In genomic region chr16:27199235-27199586, GRCh38 we compare ENCODE assay signal across 15 cellular contexts. TPM values are rescaled to one million over a fixed set of nuclear protein-coding genes. Genes with fewer than 3 reads are reported as not detected.
DNase-seq lines count a peak whose midpoint lies in the region; ATAC-seq lines count a peak whose summit lies in the region.
"Had no signal": no experiment of that assay in that cellular context is flagged by ENCODE, and none has a peak within 500 bp of the region (broad histone marks: within the 10 kb centered on the region; RNA-seq: fewer than 3 reads in every experiment).

No MANE protein-coding gene starts in this region.

- H3K4me1 Mint-ChIP-seq in activated T-cell treated with anti-CD3 and anti-CD28 coated beads, Interleukin-2, amount 50 U/mL, for 24 hours (ENCODE audit: low read depth) = peaks cover 90% of the 10 kb centered on the region
- H3K4me1 Mint-ChIP-seq in activated T-cell treated with anti-CD3 and anti-CD28 coated beads, Interleukin-2, amount 50 U/mL, for 72 hours (ENCODE audit: low read depth) = peaks cover 74% of the 10 kb centered on the region
- peaks cover 53% of the 10 kb centered on the region for H3K4me1 Mint-ChIP-seq in activated naive CD8-positive, alpha-beta T cell treated with anti-CD3 and anti-CD28 coated beads, Interleukin-2, amount 10 ng/mL, durations not matched to agents 7 days and 5 days
- peaks cover 76% of the 10 kb centered on the region for H3K4me1 Mint-ChIP-seq in stimulated activated effector memory CD8-positive, alpha-beta T cell treated with anti-CD3 and anti-CD28 coated beads, Interleukin-12 subunit alpha, Interleukin-12 subunit beta, amount 100 ng/mL, for 72 hours

- H3K36me3 Mint-ChIP-seq in activated T-cell treated with anti-CD3 and anti-CD28 coated beads, Interleukin-2, amount 50 U/mL, for 24 hours (ENCODE audit: low read depth) = peaks cover 9% of the 10 kb centered on the region
- peaks cover 7 to 9% of the 10 kb centered on the region in 2 donors for H3K36me3 Mint-ChIP-seq in activated T-cell treated with anti-CD3 and anti-CD28 coated beads, Interleukin-2, amount 50 U/mL, for 72 hours (ENCODE audit: insufficient read depth in 2 of 2)
- H3K36me3 Mint-ChIP-seq in activated naive CD8-positive, alpha-beta T cell treated with anti-CD3 and anti-CD28 coated beads, Interleukin-2, amount 10 ng/mL, durations not matched to agents 7 days and 5 days = peaks cover 13% of the 10 kb centered on the region
- peaks cover 13% of the 10 kb centered on the region for H3K36me3 Mint-ChIP-seq in stimulated activated effector memory CD8-positive, alpha-beta T cell treated with anti-CD3 and anti-CD28 coated beads, Interleukin-12 subunit alpha, Interleukin-12 subunit beta, amount 100 ng/mL, for 72 hours

- no peak for ATAC-seq in activated T-cell treated with anti-CD3 and anti-CD28 coated beads, Interleukin-2, amount 50 U/mL, for 72 hours (replicated peaks in 1 of 2)
- ATAC-seq in activated naive CD8-positive, alpha-beta T cell treated with anti-CD3 and anti-CD28 coated beads, Interleukin-2, amount 10 ng/mL, durations not matched to agents 7 days and 5 days (ENCODE audit: low read depth) = no peak
- no peak for ATAC-seq in stimulated activated effector memory CD8-positive, alpha-beta T cell treated with anti-CD3 and anti-CD28 coated beads, Interleukin-12 subunit alpha, Interleukin-12 subunit beta, amount 100 ng/mL, for 72 hours
- no peak for ATAC-seq in HG02678 (IDR thresholded peaks at IDR 0.05; ENCODE audit: unreplicated experiment)

- H3K4me3 Mint-ChIP-seq in activated T-cell treated with anti-CD3 and anti-CD28 coated beads, Interleukin-2, amount 50 U/mL, for 24 hours = no peak overlapping the region
- H3K4me3 Mint-ChIP-seq in activated T-cell treated with anti-CD3 and anti-CD28 coated beads, Interleukin-2, amount 50 U/mL, for 72 hours = no peak overlapping the region
- H3K4me3 Mint-ChIP-seq in activated naive CD8-positive, alpha-beta T cell treated with anti-CD3 and anti-CD28 coated beads, Interleukin-2, amount 10 ng/mL, durations not matched to agents 7 days and 5 days = peak overlapping the region; percentile 6
- H3K4me3 Mint-ChIP-seq in stimulated activated effector memory CD8-positive, alpha-beta T cell treated with anti-CD3 and anti-CD28 coated beads, Interleukin-12 subunit alpha, Interleukin-12 subunit beta, amount 100 ng/mL, for 72 hours = peak overlapping the region; percentile 48

- H3K9me3 ChIP-seq in Karpas-422 (ENCODE audit: low read length) = no peaks in the 10 kb centered on the region
- H3K9me3 ChIP-seq: upper lobe of left lung had no signal

- H3K4me3 ChIP-seq in Karpas-422 (ENCODE audit: low read length) = no peak overlapping the region
- H3K4me3 ChIP-seq: skin epidermis, upper lobe of left lung had no signal

- H3K4me1 ChIP-seq in Karpas-422 (ENCODE audit: low read length) = peaks cover 16% of the 10 kb centered on the region
- H3K4me1 ChIP-seq: parathyroid adenoma had no signal

- DNase-seq in activated T-cell treated with anti-CD3 and anti-CD28 coated beads, Interleukin-2, amount 50 U/mL, for 24 hours = no peak
- no peak for DNase-seq in activated T-cell treated with anti-CD3 and anti-CD28 coated beads, Interleukin-2, amount 50 U/mL, for 72 hours
- DNase-seq in Karpas-422 (no peak), NCI-H510A (lab: John Stamatoyannopoulos, UW) (no peak), NCI-H82 treated with DMSO at 0.1 percent for 48 hours (lab: John Stamatoyannopoulos, UW; ENCODE audit: unreplicated experiment) (no peak)
- no peak for DNase-seq in activated naive CD8-positive, alpha-beta T cell treated with anti-CD3 and anti-CD28 coated beads, Interleukin-2, amount 10 ng/mL, durations not matched to agents 7 days and 5 days
- DNase-seq in stimulated activated effector memory CD8-positive, alpha-beta T cell treated with anti-CD3 and anti-CD28 coated beads, Interleukin-12 subunit alpha, Interleukin-12 subunit beta, amount 100 ng/mL, for 72 hours (ENCODE audit: low spot score in 2 of 2) = no peak
- DNase-seq: head of caudate nucleus; NCI-H1417; NK-92 treated with Interleukin-12 subunit alpha and Interleukin-12 subunit beta, amount 100 ng/mL, for 24 hours; SHP77; upper lobe of left lung had no signal

- H3K27me3 Mint-ChIP-seq in activated T-cell treated with anti-CD3 and anti-CD28 coated beads, Interleukin-2, amount 50 U/mL, for 24 hours = no peaks in the 10 kb centered on the region
- no peaks in the 10 kb centered on the region for H3K27me3 Mint-ChIP-seq in activated T-cell treated with anti-CD3 and anti-CD28 coated beads, Interleukin-2, amount 50 U/mL, for 72 hours (ENCODE audit: low read depth)
- no peaks in the 10 kb centered on the region for H3K27me3 Mint-ChIP-seq in activated naive CD8-positive, alpha-beta T cell treated with anti-CD3 and anti-CD28 coated beads, Interleukin-2, amount 10 ng/mL, durations not matched to agents 7 days and 5 days

- H2AFZ ChIP-seq in Karpas-422 (ENCODE audit: low read length) = peak overlapping the region; percentile 90
- H2AFZ ChIP-seq: parathyroid adenoma had no signal

- no peak overlapping the region for H3K27ac ChIP-seq in Karpas-422 (ENCODE audit: low read length)
- H3K27ac ChIP-seq: parathyroid adenoma had no signal

- POLR2A ChIA-PET in activated naive CD8-positive, alpha-beta T cell treated with anti-CD3 and anti-CD28 coated beads, Interleukin-2, amount 10 ng/mL, durations not matched to agents 7 days and 5 days (lab: Charles Lee) = interaction anchor here (0.6 to 3.6 kb wide), 13 partner anchors 18 to 203 kb away, joined by 3 to 19 read pairs (median 5); partner anchors contain the start of gene IL21R

- H3K36me3 ChIP-seq in Karpas-422 (ENCODE audit: insufficient read depth, low read length) = no peaks in the 10 kb centered on the region
- H3K36me3 ChIP-seq: upper lobe of left lung had no signal

- H4K20me1 ChIP-seq in Karpas-422 (ENCODE audit: insufficient read depth, low read depth, low read length) = no peaks in the 10 kb centered on the region

- H3K4me2 ChIP-seq in Karpas-422 (ENCODE audit: low read depth, low read length, poor library complexity, severe bottlenecking) = peak overlapping the region; percentile 22

- no peaks in the 10 kb centered on the region for H3K9me2 ChIP-seq in Karpas-422 (replicated peaks; ENCODE audit: insufficient read depth, low read length)

- H3K27me3 ChIP-seq in Karpas-422 (ENCODE audit: low read length) = no peaks in the 10 kb centered on the region
- H3K27me3 ChIP-seq: upper lobe of left lung had no signal

- H3K79me2 ChIP-seq in Karpas-422 (ENCODE audit: low read length) = peaks cover 2% of the 10 kb centered on the region; the same call in 1 of the 2 replicates
- H3K79me2 ChIP-seq: parathyroid adenoma had no signal

- H3K9me3 Mint-ChIP-seq in activated T-cell treated with anti-CD3 and anti-CD28 coated beads, Interleukin-2, amount 50 U/mL, for 24 hours = peaks cover 11% of the 10 kb centered on the region
- H3K9me3 Mint-ChIP-seq in activated T-cell treated with anti-CD3 and anti-CD28 coated beads, Interleukin-2, amount 50 U/mL, for 72 hours = peaks cover 2 to 10% of the 10 kb centered on the region in 2 donors
- peaks cover 2% of the 10 kb centered on the region for H3K9me3 Mint-ChIP-seq in activated naive CD8-positive, alpha-beta T cell treated with anti-CD3 and anti-CD28 coated beads, Interleukin-2, amount 10 ng/mL, durations not matched to agents 7 days and 5 days
- H3K9me3 Mint-ChIP-seq in stimulated activated effector memory CD8-positive, alpha-beta T cell treated with anti-CD3 and anti-CD28 coated beads, Interleukin-12 subunit alpha, Interleukin-12 subunit beta, amount 100 ng/mL, for 72 hours = no peaks in the 10 kb centered on the region

- no peak overlapping the region for H3K9ac ChIP-seq in Karpas-422 (ENCODE audit: low read length)
- H3K9ac ChIP-seq: parathyroid adenoma had no signal

- H3K27ac Mint-ChIP-seq in activated T-cell treated with anti-CD3 and anti-CD28 coated beads, Interleukin-2, amount 50 U/mL, for 24 hours = peak overlapping the region; percentile 70
- no peak overlapping the region for H3K27ac Mint-ChIP-seq in activated T-cell treated with anti-CD3 and anti-CD28 coated beads, Interleukin-2, amount 50 U/mL, for 72 hours
- peak overlapping the region; percentile 74 for H3K27ac Mint-ChIP-seq in activated naive CD8-positive, alpha-beta T cell treated with anti-CD3 and anti-CD28 coated beads, Interleukin-2, amount 10 ng/mL, durations not matched to agents 7 days and 5 days
- H3K27ac Mint-ChIP-seq in stimulated activated effector memory CD8-positive, alpha-beta T cell treated with anti-CD3 and anti-CD28 coated beads, Interleukin-12 subunit alpha, Interleukin-12 subunit beta, amount 100 ng/mL, for 72 hours = peak overlapping the region; percentile 89

RNA-seq across cellular contexts. Expression of gene KDM8, which starts 4.1 kb away (rescaled TPM):
- 10 to 100 TPM; 12.8 to 16.2 TPM for total RNA-seq in activated T-cell treated with anti-CD3 and anti-CD28 coated beads, Interleukin-2, amount 50 U/mL, for 72 hours
- 1.9 and 3.1 TPM in 2 replicates for total RNA-seq in Karpas-422 (2014; rRNA removed; shearing (Covaris generic); ENCODE audit: low replicate concordance)
- total RNA-seq in activated naive CD8-positive, alpha-beta T cell treated with anti-CD3 and anti-CD28 coated beads, Interleukin-2, amount 10 ng/mL, durations not matched to agents 7 days and 5 days = 10 to 100 TPM; 20.1 to 21.8 TPM

Comparison
In these comparisons a context has a peak if more than half of its experiments do, and no peak if none do; other contexts are left out.
1. H3K4me3 Mint-ChIP-seq: peak in activated naive CD8-positive, alpha-beta T cell treated with anti-CD3 and anti-CD28 coated beads, Interleukin-2, amount 10 ng/mL, durations not matched to agents 7 days and 5 days (single experiment) and stimulated activated effector memory CD8-positive, alpha-beta T cell treated with anti-CD3 and anti-CD28 coated beads, Interleukin-12 subunit alpha, Interleukin-12 subunit beta, amount 100 ng/mL, for 72 hours (single experiment); none in activated T-cell treated with anti-CD3 and anti-CD28 coated beads, Interleukin-2, amount 50 U/mL, for 24 hours (single experiment) and activated T-cell treated with anti-CD3 and anti-CD28 coated beads, Interleukin-2, amount 50 U/mL, for 72 hours (0 of 2).